37 cellular contexts compared by ENCODE assay signal in the genomic region with DNA sequence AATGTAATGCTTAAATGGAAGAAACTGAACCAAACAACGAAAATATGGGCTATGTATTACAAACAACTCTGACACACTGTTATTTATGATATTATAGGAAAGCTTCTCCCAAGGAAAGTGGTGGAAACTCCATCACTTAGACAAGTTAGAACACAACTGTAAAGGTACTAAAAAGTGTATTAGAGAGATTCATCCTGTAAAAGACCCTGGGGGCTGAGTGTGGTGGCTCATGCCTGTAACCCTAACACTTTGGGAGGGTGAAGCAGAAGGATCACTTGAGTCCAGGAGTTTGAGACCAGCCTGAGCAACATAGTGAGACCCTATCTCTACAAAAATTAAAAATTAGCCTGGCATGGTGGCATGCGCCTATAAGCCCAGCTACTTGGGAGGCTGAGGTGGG. TPM values are rescaled to one million over a fixed set of nuclear protein-coding genes. Genes with fewer than 3 reads are reported as not detected.
"Had no signal": no experiment of that assay in that cellular context is flagged by ENCODE, and none has a peak within 500 bp of the region (broad histone marks: within the 10 kb centered on the region; RNA-seq: fewer than 3 reads in every experiment).

No MANE protein-coding gene starts in this region.

- H3K9me3 ChIP-seq: MG63 had no signal

- DNase-seq: Karpas-422, Kasumi-1, MG63, MM.1S, MV-4-11, NCI-H1048, NCI-H1092, NCI-H1092 treated with DMSO at 0.1 percent for 48 hours, NCI-H1105, NCI-H1105 treated with DMSO at 0.1 percent for 48 hours, NCI-H1417, NCI-H1417 treated with DMSO at 0.1 percent for 48 hours, NCI-H1436, NCI-H1436 treated with DMSO at 0.1 percent for 48 hours, NCI-H146, NCI-H1694, NCI-H1694 treated with DMSO at 0.1 percent for 48 hours, NCI-H187, NCI-H187 treated with DMSO at 0.1 percent for 48 hours, NCI-H1930, NCI-H2029, NCI-H2029 treated with DMSO at 0.1 percent for 48 hours, NCI-H2081, NCI-H2081 treated with DMSO at 0.1 percent for 48 hours, NCI-H2107, NCI-H2171, NCI-H2171 treated with DMSO at 0.1 percent for 48 hours, NCI-H226, NCI-H345, NCI-H446, NCI-H446 treated with DMSO at 0.1 percent for 48 hours, NCI-H510A, NCI-H510A treated with DMSO at 0.1 percent for 48 hours, NCI-H524, NCI-H524 treated with DMSO at 0.1 percent for 48 hours had no signal

- H3K4me3 ChIP-seq: MG63 had no signal

- H3K27me3 ChIP-seq: MG63 had no signal

- H3K36me3 ChIP-seq: MG63 had no signal

RNA-seq across cellular contexts. Expression of gene RBP7, which starts 28.3 kb away (rescaled TPM):
- total RNA-seq: LHCN-M2, MCF 10A had no signal
